ENCODE assay signal across 8 cellular contexts in genomic region chr19:13765395-13766094, GRCh38. TPM values are rescaled to one million over a fixed set of nuclear protein-coding genes. Genes with fewer than 3 reads are reported as not detected.
DNase-seq lines count a peak whose midpoint lies in the region; ATAC-seq and TF ChIP-seq lines count a peak whose summit lies in the region.

No MANE protein-coding gene starts in this region.

- H3K9me3 ChIP-seq in esophagus muscularis mucosa (no peaks in the 10 kb centered on the region), psoas muscle (no peaks in the 10 kb centered on the region)

- no peak for DNase-seq in GM12864 (ENCODE audit: low read depth)
- peak; percentile 51 for DNase-seq in RKO (ENCODE audit: low spot score)
- no peak for DNase-seq in esophagus muscularis mucosa (ENCODE audit: extremely low spot score)
- DNase-seq in psoas muscle = no peak
- DNase-seq in COLO668 (lab: John Stamatoyannopoulos, UW; ENCODE audit: unreplicated experiment) = no peak
- no peak for DNase-seq in NCI-H446 treated with DMSO at 0.1 percent for 48 hours (lab: John Stamatoyannopoulos, UW)
- DNase-seq in SHP77 (lab: John Stamatoyannopoulos, UW) = no peak

- TF ChIP-seq CTCF in GM12864 (IDR thresholded peaks at IDR 0.05; ENCODE audit: low read depth, low read length, missing control alignments) = no peak
- no peak for TF ChIP-seq CTCF in esophagus muscularis mucosa (IDR thresholded peaks at IDR 0.05)
- no peak for TF ChIP-seq CTCF in psoas muscle (IDR thresholded peaks at IDR 0.05)

- no peak for TF ChIP-seq POLR2A in esophagus muscularis mucosa (IDR thresholded peaks at IDR 0.05; ENCODE audit: low read depth)

- H3K27me3 ChIP-seq in esophagus muscularis mucosa = no peaks in the 10 kb centered on the region
- H3K27me3 ChIP-seq in psoas muscle (ENCODE audit: insufficient read depth in 3 of 3, low read length in 2 of 3) = no peaks in the 10 kb centered on the region

- H3K36me3 ChIP-seq in esophagus muscularis mucosa (peaks cover 40 to 60% (median 54%) of the 10 kb centered on the region in 4 donors), psoas muscle (ENCODE audit: insufficient read depth in 1 of 2, low read depth in 1 of 2) (peaks cover 0 to 58% of the 10 kb centered on the region in 2 donors)

- TF ChIP-seq EP300 in esophagus muscularis mucosa (IDR thresholded peaks at IDR 0.05) = no peak

- ATAC-seq in psoas muscle (no peak), GM21515 (IDR thresholded peaks at IDR 0.05; ENCODE audit: unreplicated experiment) (no peak)

- peaks cover 4 to 33% (median 23%) of the 10 kb centered on the region in 4 donors for H3K4me1 ChIP-seq in esophagus muscularis mucosa
- H3K4me1 ChIP-seq in psoas muscle = peaks cover 4% of the 10 kb centered on the region

- H3K4me3 ChIP-seq in GM12864 (ENCODE audit: low read depth, low read length) = peak overlapping the region; percentile 88
- peak overlapping the region; percentile 68 to 92 (median 82) for H3K4me3 ChIP-seq in esophagus muscularis mucosa
- H3K4me3 ChIP-seq in psoas muscle = peak overlapping the region; percentile 84

- intact Hi-C loops in esophagus muscularis mucosa (cut with DNase I) (no loop called here), psoas muscle (cut with DNase I) (no loop called here)

- peak overlapping the region; percentile 75 to 83 (median 82) for H3K27ac ChIP-seq in esophagus muscularis mucosa (replicated peaks in 1 of 4)
- H3K27ac ChIP-seq in psoas muscle = peak overlapping the region; percentile 66

- 62% methylated on average over 19 of the region's 19 CpGs for WGBS in esophagus muscularis mucosa
- WGBS in psoas muscle, 3 donors = 55 to 66% (median 64%) methylated on average over 19 of the region's 19 CpGs

RNA-seq across cellular contexts. Expression of gene MRI1, which starts 1.2 kb away (rescaled TPM):
- total RNA-seq in esophagus muscularis mucosa (10 to 100 TPM; 28.2 to 60.2 (median 38.5) TPM), psoas muscle (10 to 100 TPM in 2 of 4 donors, 1 to 10 TPM in 2; 6.4 to 11.0 (median 9.3) TPM)
- 10 to 100 TPM in 1 of 3 donors, 1 to 10 TPM in 2; 9.4 to 11.2 (median 9.6) TPM for polyA plus RNA-seq in psoas muscle

RNA-seq across cellular contexts. Expression of gene C19orf53, which starts 8.7 kb away (rescaled TPM):
- total RNA-seq in esophagus muscularis mucosa = 100 to 1,000 TPM in 2 of 4 donors, 10 to 100 TPM in 2; 87.4 to 168 (median 104) TPM
- total RNA-seq in psoas muscle = 100 to 1,000 TPM in 2 of 4 donors, 10 to 100 TPM in 2; 88.9 to 109 (median 95.5) TPM
- 100 to 1,000 TPM; 147 to 196 (median 195) TPM for polyA plus RNA-seq in psoas muscle

RNA-seq across cellular contexts. Expression of gene ZSWIM4, which starts 29.7 kb away (rescaled TPM):
- total RNA-seq in esophagus muscularis mucosa (10 to 100 TPM in 1 of 4 donors, 1 to 10 TPM in 3; 5.3 to 11.6 (median 7.8) TPM), psoas muscle (1 to 10 TPM; 3.3 to 7.8 (median 4.4) TPM)
- polyA plus RNA-seq in psoas muscle = 1 to 10 TPM in 2 of 3 donors, under 1 TPM in 1; 0.77 to 3.9 (median 1.6) TPM
